Comparison of ENCODE assay signal across 7 cellular contexts in the genomic region with DNA sequence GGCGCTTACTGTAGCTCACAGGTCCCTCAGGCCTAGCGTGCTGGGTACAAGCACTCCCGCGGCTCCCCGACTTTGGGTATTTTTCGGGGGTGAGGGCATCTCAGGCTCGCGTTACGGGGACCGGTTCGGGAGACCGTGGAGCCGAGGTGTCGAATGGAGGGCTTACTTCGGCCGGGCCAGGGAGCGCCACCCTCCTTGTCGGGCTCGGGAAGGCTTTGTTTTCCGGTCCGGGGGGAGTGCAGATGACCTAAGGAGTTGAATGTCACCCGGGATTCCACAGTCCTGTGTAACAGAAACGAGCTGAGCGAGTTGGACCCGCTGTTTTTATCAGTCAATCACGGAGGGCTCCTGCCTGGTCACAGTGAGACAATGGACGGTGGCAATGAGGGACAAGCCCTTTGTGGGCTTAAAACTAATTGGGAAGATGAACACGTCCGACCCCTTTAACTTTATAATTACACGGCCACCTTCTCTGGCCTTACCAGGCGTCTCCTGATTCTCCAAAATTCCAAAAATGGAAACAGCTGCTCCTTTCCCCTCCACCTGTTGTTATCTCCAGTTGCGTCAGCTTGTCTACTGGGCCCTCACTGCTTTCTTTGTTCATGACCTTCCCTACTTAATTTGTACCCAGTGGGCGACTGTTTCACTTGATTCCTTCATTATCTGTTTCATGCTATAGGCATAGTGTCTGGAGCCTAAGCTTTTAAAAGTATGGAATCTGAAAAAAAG. TPM values are rescaled to one million over a fixed set of nuclear protein-coding genes. Genes with fewer than 3 reads are reported as not detected.
DNase-seq lines count a peak whose midpoint lies in the region; ATAC-seq and TF ChIP-seq lines count a peak whose summit lies in the region.

No MANE protein-coding gene starts in this region.

- H3K9me3 Mint-ChIP-seq in IgD-negative memory B cell: no peaks in the 10 kb centered on the region

- peak overlapping the region in 2 of 4 donors; percentile 55 to 74 for H3K4me3 ChIP-seq in adrenal gland

- DNase-seq in adrenal gland (no peak), islet precursor cell (peak; percentile 85), substantia nigra (lab: John Stamatoyannopoulos, UW) (peak in 1 of 49 donors; percentile 54), AML-193 (lab: John Stamatoyannopoulos, UW) (no peak)

- H3K27ac Mint-ChIP-seq in IgD-negative memory B cell: peak overlapping the region in 1 of 3 donors; percentile 31

- TF ChIP-seq CTCF in adrenal gland (IDR thresholded peaks at IDR 0.05): peak in 1 of 6 experiments; percentile 6

- no peak for TF ChIP-seq POLR2A in adrenal gland (IDR thresholded peaks at IDR 0.05)

- H3K4me1 Mint-ChIP-seq in IgD-negative memory B cell: peaks cover 0 to 4% (median 0%) of the 10 kb centered on the region in 3 donors

- H3K27me3 Mint-ChIP-seq in IgD-negative memory B cell: peaks cover 3% of the 10 kb centered on the region

- ATAC-seq in GM19351 (IDR thresholded peaks at IDR 0.05; ENCODE audit: unreplicated experiment): no peak
- no peak for ATAC-seq in GM21717 (IDR thresholded peaks at IDR 0.05; ENCODE audit: unreplicated experiment)

- H3K4me3 Mint-ChIP-seq in IgD-negative memory B cell: peak overlapping the region in 3 of 4 donors; percentile 89 to 94 (median 93)

- no peaks in the 10 kb centered on the region for H3K27me3 ChIP-seq in adrenal gland

- peaks cover 5 to 14% of the 10 kb centered on the region in 2 donors for H3K4me1 ChIP-seq in adrenal gland (replicated peaks in 1 of 2)

- intact Hi-C loops in adrenal gland (cut with DNase I): loop anchor here in 1 of 2 donors (10.0 kb wide), 1 partner anchor 162 kb away; no protein-coding TSS in a partner anchor

- H3K27ac ChIP-seq in adrenal gland (peak overlapping the region in 3 of 5 donors; percentile 87 to 96 (median 93)), substantia nigra (ENCODE audit: low read depth, low read length, poor library complexity, severe bottlenecking) (peak overlapping the region; percentile 86)

- H3K9me3 ChIP-seq in adrenal gland (replicated peaks in 1 of 3): no peaks in the 10 kb centered on the region

- 31 to 52% (median 35%) methylated on average over 13 to 33 of the region's 33 CpGs for WGBS in adrenal gland, 4 donors

- H3K36me3 ChIP-seq in adrenal gland (replicated peaks in 1 of 2): no peaks in the 10 kb centered on the region

- peaks cover 2% of the 10 kb centered on the region for H3K36me3 Mint-ChIP-seq in IgD-negative memory B cell

RNA-seq across cellular contexts. Expression of gene TRIM45, which starts 0.9 kb away (rescaled TPM):
- polyA plus RNA-seq in IgD-negative memory B cell: 0.10 TPM
- total RNA-seq in adrenal gland: 10 to 100 TPM in 1 of 8 donors, 1 to 10 TPM in 6, under 1 TPM in 1; 0.85 to 13.5 (median 3.6) TPM
- 10 to 100 TPM in 2 of 3 donors, 1 to 10 TPM in 1; 3.3 to 44.0 (median 29.9) TPM for polyA plus RNA-seq in adrenal gland
